Comparison of ENCODE assay signal across 19 cellular contexts in genomic region chr4:40243390-40243948, GRCh38. TPM values are rescaled to one million over a fixed set of nuclear protein-coding genes. Genes with fewer than 3 reads are reported as not detected.
DNase-seq lines count a peak whose midpoint lies in the region; ATAC-seq, FAIRE-seq and TF ChIP-seq lines count a peak whose summit lies in the region.
"Had no signal": no experiment of that assay in that cellular context is flagged by ENCODE, and none has a peak within 500 bp of the region (broad histone marks: within the 10 kb centered on the region; RNA-seq: fewer than 3 reads in every experiment).

No MANE protein-coding gene starts in this region.

- H3K9me3 Mint-ChIP-seq in activated CD8-positive, alpha-beta memory T cell treated with anti-CD3 and anti-CD28 coated beads, Interleukin-2, amount 10 ng/mL, durations not matched to agents 7 days and 5 days (ENCODE audit: low read depth) = no peaks in the 10 kb centered on the region
- no peaks in the 10 kb centered on the region for H3K9me3 Mint-ChIP-seq in activated naive CD4-positive, alpha-beta T cell treated with anti-CD3 and anti-CD28 coated beads, Interleukin-2, amount 50 U/mL, for 72 hours
- no peaks in the 10 kb centered on the region for H3K9me3 Mint-ChIP-seq in natural killer cell treated with Interleukin-12 subunit alpha and Interleukin-12 subunit beta and Interleukin-15 and Interleukin-18, amount 100 ng/mL, for 72 hours

- no peak for FAIRE-seq in GM12891 (lab: Jason Lieb, UNC)
- FAIRE-seq: A549, H54, kidney had no signal

- peak; percentile 79 for DNase-seq in activated CD8-positive, alpha-beta memory T cell treated with anti-CD3 and anti-CD28 coated beads, Interleukin-2, amount 10 ng/mL, durations not matched to agents 7 days and 5 days
- DNase-seq in activated CD8-positive, alpha-beta memory T cell treated with anti-CD3 and anti-CD28 coated beads, Interleukin-2, amount 50 U/mL, for 48 hours = no peak
- DNase-seq in GM12891 (ENCODE audit: insufficient read length, low spot score) = no peak
- DNase-seq in activated naive CD4-positive, alpha-beta T cell treated with anti-CD3 and anti-CD28 coated beads, Interleukin-2, amount 50 U/mL, for 72 hours (ENCODE audit: low spot score in 2 of 2) = no peak
- DNase-seq in natural killer cell treated with Interleukin-12 subunit alpha and Interleukin-12 subunit beta and Interleukin-15 and Interleukin-18, amount 100 ng/mL, for 72 hours (ENCODE audit: low spot score) = no peak
- no peak for DNase-seq in NCI-H187 (lab: John Stamatoyannopoulos, UW)
- DNase-seq in GM19240 (ENCODE audit: insufficient read length, low spot score) = no peak
- DNase-seq: cortex of kidney; kidney; NCI-H187 treated with DMSO at 0.1 percent for 48 hours; NCI-H226; NK-92 treated with Interleukin-12 subunit alpha and Interleukin-12 subunit beta, amount 100 ng/mL, for 24 hours; RPMI8226; stimulated activated naive CD4-positive, alpha-beta T cell treated with Interleukin-2 at 50 U/mL for 16 hours had no signal

- H3K36me3 Mint-ChIP-seq in activated CD8-positive, alpha-beta memory T cell treated with anti-CD3 and anti-CD28 coated beads, Interleukin-2, amount 10 ng/mL, durations not matched to agents 7 days and 5 days = peaks cover 75% of the 10 kb centered on the region
- H3K36me3 Mint-ChIP-seq in activated naive CD4-positive, alpha-beta T cell treated with anti-CD3 and anti-CD28 coated beads, Interleukin-2, amount 50 U/mL, for 72 hours = peaks cover 43 to 64% of the 10 kb centered on the region in 2 donors
- peaks cover 35% of the 10 kb centered on the region for H3K36me3 Mint-ChIP-seq in natural killer cell treated with Interleukin-12 subunit alpha and Interleukin-12 subunit beta and Interleukin-15 and Interleukin-18, amount 100 ng/mL, for 72 hours

- H3K27me3 Mint-ChIP-seq in activated CD8-positive, alpha-beta memory T cell treated with anti-CD3 and anti-CD28 coated beads, Interleukin-2, amount 10 ng/mL, durations not matched to agents 7 days and 5 days = no peaks in the 10 kb centered on the region
- H3K27me3 Mint-ChIP-seq in natural killer cell treated with Interleukin-12 subunit alpha and Interleukin-12 subunit beta and Interleukin-15 and Interleukin-18, amount 100 ng/mL, for 72 hours = no peaks in the 10 kb centered on the region

- TF ChIP-seq POLR2A in GM12891 (IDR thresholded peaks at IDR 0.05; ENCODE audit: low read depth, low read length) = no peak

- H3K27ac Mint-ChIP-seq in activated CD8-positive, alpha-beta memory T cell treated with anti-CD3 and anti-CD28 coated beads, Interleukin-2, amount 10 ng/mL, durations not matched to agents 7 days and 5 days = peak overlapping the region; percentile 89
- peak overlapping the region; percentile 85 to 86 for H3K27ac Mint-ChIP-seq in activated naive CD4-positive, alpha-beta T cell treated with anti-CD3 and anti-CD28 coated beads, Interleukin-2, amount 50 U/mL, for 72 hours
- H3K27ac Mint-ChIP-seq in natural killer cell treated with Interleukin-12 subunit alpha and Interleukin-12 subunit beta and Interleukin-15 and Interleukin-18, amount 100 ng/mL, for 72 hours = peak overlapping the region; percentile 80 to 87

- ATAC-seq in activated CD8-positive, alpha-beta memory T cell treated with anti-CD3 and anti-CD28 coated beads, Interleukin-2, amount 10 ng/mL, durations not matched to agents 7 days and 5 days = peak; percentile 27
- ATAC-seq in activated naive CD4-positive, alpha-beta T cell treated with anti-CD3 and anti-CD28 coated beads, Interleukin-2, amount 50 U/mL, for 72 hours = no peak
- ATAC-seq in natural killer cell treated with Interleukin-12 subunit alpha and Interleukin-12 subunit beta and Interleukin-15 and Interleukin-18, amount 100 ng/mL, for 72 hours = no peak
- ATAC-seq in HG03159 (IDR thresholded peaks at IDR 0.05; ENCODE audit: unreplicated experiment) = no peak
- ATAC-seq: A549 had no signal

- peaks cover 87% of the 10 kb centered on the region for H3K4me1 Mint-ChIP-seq in activated CD8-positive, alpha-beta memory T cell treated with anti-CD3 and anti-CD28 coated beads, Interleukin-2, amount 10 ng/mL, durations not matched to agents 7 days and 5 days
- peaks cover 76 to 78% of the 10 kb centered on the region in 2 donors for H3K4me1 Mint-ChIP-seq in natural killer cell treated with Interleukin-12 subunit alpha and Interleukin-12 subunit beta and Interleukin-15 and Interleukin-18, amount 100 ng/mL, for 72 hours (ENCODE audit: low read depth in 2 of 2)

- H3K4me3 Mint-ChIP-seq in activated CD8-positive, alpha-beta memory T cell treated with anti-CD3 and anti-CD28 coated beads, Interleukin-2, amount 10 ng/mL, durations not matched to agents 7 days and 5 days = peak overlapping the region; percentile 74
- peak overlapping the region; percentile 77 for H3K4me3 Mint-ChIP-seq in natural killer cell treated with Interleukin-12 subunit alpha and Interleukin-12 subunit beta and Interleukin-15 and Interleukin-18, amount 100 ng/mL, for 72 hours

- CTCF ChIA-PET in activated CD8-positive, alpha-beta memory T cell treated with anti-CD3 and anti-CD28 coated beads, Interleukin-2, amount 10 ng/mL, durations not matched to agents 7 days and 5 days (lab: Charles Lee) = interaction anchor here (1.0 to 2.2 kb wide), 7 partner anchors 9 to 74 kb away, joined by 4 to 8 read pairs (median 5); no protein-coding TSS in a partner anchor

TF ChIP-seq in GM12891, 5 proteins besides CTCF, POLR2A, EP300 and RAD21:
- TF ChIP-seq POLR2AphosphoS5 (IDR thresholded peaks at IDR 0.05; ENCODE audit: low read depth, low read length) (0 out of 2 replicates have a peak, but pooled peaks have one; percentile 6), TAF1 (IDR thresholded peaks at IDR 0.05; ENCODE audit: low read depth, low read length) (no peak)
TF ChIP-seq in GM12891: peak in this region for 1.

RNA-seq across cellular contexts. Expression of gene RHOH, which starts 46.6 kb away (rescaled TPM):
- total RNA-seq in activated CD8-positive, alpha-beta memory T cell treated with anti-CD3 and anti-CD28 coated beads, Interleukin-2, amount 10 ng/mL, durations not matched to agents 7 days and 5 days = 100 to 1,000 TPM; 136 to 145 TPM
- polyA plus RNA-seq in GM12891 (2012; ENCODE audit: low read depth, missing spikeins) = 58.4 TPM
- total RNA-seq in activated naive CD4-positive, alpha-beta T cell treated with anti-CD3 and anti-CD28 coated beads, Interleukin-2, amount 50 U/mL, for 72 hours = 10 to 100 TPM; 81.2 to 82.9 TPM
- total RNA-seq in natural killer cell treated with Interleukin-12 subunit alpha and Interleukin-12 subunit beta and Interleukin-15 and Interleukin-18, amount 100 ng/mL, for 72 hours = 100 to 1,000 TPM; 140 to 169 TPM
- total RNA-seq: hepatocyte had no signal
- polyA plus RNA-seq: hepatocyte, neural cell had no signal
